Comparison of ENCODE assay signal across 8 cellular contexts in the genomic region with DNA sequence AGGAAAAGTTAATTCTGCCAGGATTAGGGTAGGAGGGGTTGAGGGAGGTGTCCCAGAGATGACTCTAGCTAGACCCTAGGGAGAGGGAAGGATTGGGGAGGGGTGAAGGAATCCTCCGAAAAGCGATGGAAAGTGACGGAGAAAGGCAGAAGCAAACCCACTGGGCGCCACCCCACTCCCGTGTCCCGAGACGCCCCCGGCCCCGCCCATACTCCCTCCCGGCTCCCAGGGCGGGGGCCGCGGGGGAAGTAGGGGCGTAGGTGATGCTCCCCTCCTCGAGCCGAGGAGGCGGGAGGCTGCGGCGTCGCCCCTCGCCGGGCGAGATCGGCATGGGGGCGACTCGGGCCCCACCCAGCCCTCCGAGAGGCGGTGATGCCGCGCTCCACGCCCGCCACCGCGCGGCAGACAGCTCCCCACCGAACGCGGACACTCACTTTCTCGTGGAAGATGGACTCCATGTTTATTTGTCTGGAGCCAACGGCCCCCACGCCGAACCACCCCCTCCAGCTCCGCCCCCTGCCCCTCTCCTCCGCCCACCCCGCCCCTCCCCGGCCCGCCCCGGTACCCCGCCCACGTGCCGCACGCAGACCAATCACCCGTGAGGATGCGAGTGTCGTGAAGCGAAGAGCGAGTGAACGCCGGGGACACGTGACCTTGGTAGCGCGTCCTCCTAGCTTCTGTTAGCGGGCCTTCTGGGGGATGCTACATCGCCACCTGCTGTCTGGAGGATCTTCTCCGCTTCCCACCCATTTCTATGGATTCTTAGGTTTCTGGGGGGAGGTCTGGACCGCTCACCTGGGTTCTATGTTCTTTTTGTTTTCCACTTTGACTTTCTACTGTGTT. TPM values are rescaled to one million over a fixed set of nuclear protein-coding genes. Genes with fewer than 3 reads are reported as not detected.
DNase-seq lines count a peak whose midpoint lies in the region; ATAC-seq, FAIRE-seq and TF ChIP-seq lines count a peak whose summit lies in the region.

A gene (minus strand): TSS at position 488 of the 843 bp plus-strand sequence. CDS start 30 bp downstream, at position 458.

- H3K9ac ChIP-seq in Loucy (ENCODE audit: low read depth, low read length, poor library complexity, severe bottlenecking): peak within 1 kb of the TSS; percentile 93

- H3K27me3 Mint-ChIP-seq in nephron progenitor cell (ENCODE audit: low read depth, poor library complexity): peaks cover 8% of the 10 kb centered on the region
- no peaks in the 10 kb centered on the region for H3K27me3 Mint-ChIP-seq in stimulated activated naive CD8-positive, alpha-beta T cell treated with anti-CD3 and anti-CD28 coated beads, Interleukin-15, amount 100 ng/mL, for 72 hours

- H2AFZ ChIP-seq in Loucy (ENCODE audit: low read length): peak within 1 kb of the TSS; percentile 94

- H3K4me1 ChIP-seq in Loucy (ENCODE audit: insufficient read depth, low read length, poor library complexity, severe bottlenecking): peaks cover 23% of the 10 kb centered on the region

- H3K4me3 Mint-ChIP-seq in nephron progenitor cell: peak within 1 kb of the TSS; percentile 99
- H3K4me3 Mint-ChIP-seq in stimulated activated naive CD8-positive, alpha-beta T cell treated with anti-CD3 and anti-CD28 coated beads, Interleukin-15, amount 100 ng/mL, for 72 hours: peak within 1 kb of the TSS; percentile 90 to 94

- H3F3A ChIP-seq in Loucy (ENCODE audit: low read depth): no peaks in the 10 kb centered on the region

- peak; percentile 71 for TF ChIP-seq CTCF in Loucy (conservative IDR thresholded peaks at IDR 0.05; ENCODE audit: low read length)
- TF ChIP-seq CTCF in nephron progenitor cell (IDR thresholded peaks at IDR 0.05): peak; percentile 48

- peak; percentile 97 for FAIRE-seq in H54 (lab: Jason Lieb, UNC)

- H3K9me2 ChIP-seq in Loucy (replicated peaks; ENCODE audit: low read depth, low read length): no peaks in the 10 kb centered on the region

- no peaks in the 10 kb centered on the region for H3K9me3 ChIP-seq in Loucy (ENCODE audit: insufficient read depth, low read depth, low read length)

- in situ Hi-C loops in G401 (cut with HindIII; ENCODE audit: low sequenced_read_pairs): no loop called here

- H3K4me1 Mint-ChIP-seq in nephron progenitor cell: peaks cover 44% of the 10 kb centered on the region
- peaks cover 59% of the 10 kb centered on the region for H3K4me1 Mint-ChIP-seq in stimulated activated naive CD8-positive, alpha-beta T cell treated with anti-CD3 and anti-CD28 coated beads, Interleukin-15, amount 100 ng/mL, for 72 hours

- TF ChIP-seq POLR2A in H54 (IDR thresholded peaks at IDR 0.05; ENCODE audit: low read depth, low read length) (peak; percentile 38), Raji (IDR thresholded peaks at IDR 0.05; ENCODE audit: insufficient read depth, low read depth, low read length) (peak; percentile 76)

- H3K4me3 ChIP-seq in Loucy (ENCODE audit: low read length, poor library complexity, severe bottlenecking): peak within 1 kb of the TSS; percentile 92

- peaks cover 34% of the 10 kb centered on the region for H4K20me1 ChIP-seq in Loucy (ENCODE audit: insufficient read depth, low read length, poor library complexity, severe bottlenecking)

- peak; percentile 96 for ATAC-seq in stimulated activated naive CD8-positive, alpha-beta T cell treated with anti-CD3 and anti-CD28 coated beads, Interleukin-15, amount 100 ng/mL, for 72 hours

- no peaks in the 10 kb centered on the region for H3K27me3 ChIP-seq in Loucy (ENCODE audit: insufficient read depth, low read length, poor library complexity, severe bottlenecking)

- H3K9me3 Mint-ChIP-seq in nephron progenitor cell: no peaks in the 10 kb centered on the region
- no peaks in the 10 kb centered on the region for H3K9me3 Mint-ChIP-seq in stimulated activated naive CD8-positive, alpha-beta T cell treated with anti-CD3 and anti-CD28 coated beads, Interleukin-15, amount 100 ng/mL, for 72 hours

- H3K79me2 ChIP-seq in Loucy (ENCODE audit: insufficient read depth, low read length): peaks cover 49% of the 10 kb centered on the region

- DNase-seq in G401 (ENCODE audit: low spot score) (peak; percentile 98), H54 (ENCODE audit: insufficient read length, low spot score) (peak; percentile 94), fibroblast of the conjunctiva (ENCODE audit: low read depth) (peak; percentile 98), nephron progenitor cell (peak; percentile 90)
- peak; percentile 91 for DNase-seq in activated effector memory CD4-positive, alpha-beta T cell treated with Interleukin-2 at 50 U/mL for 16 hours
- peak; percentile 93 to 97 for DNase-seq in stimulated activated naive CD8-positive, alpha-beta T cell treated with anti-CD3 and anti-CD28 coated beads, Interleukin-15, amount 100 ng/mL, for 72 hours

- H3K27ac Mint-ChIP-seq in nephron progenitor cell: peak within 1 kb of the TSS; percentile 94
- H3K27ac Mint-ChIP-seq in stimulated activated naive CD8-positive, alpha-beta T cell treated with anti-CD3 and anti-CD28 coated beads, Interleukin-15, amount 100 ng/mL, for 72 hours: peak within 1 kb of the TSS; percentile 95 to 96

- no peaks in the 10 kb centered on the region for H3K36me3 ChIP-seq in Loucy (ENCODE audit: insufficient read depth, low read length)

- H3K36me3 Mint-ChIP-seq in nephron progenitor cell (ENCODE audit: low read depth): no peaks in the 10 kb centered on the region

- H3K4me2 ChIP-seq in Loucy (ENCODE audit: low read depth, low read length, poor library complexity, severe bottlenecking): peak within 1 kb of the TSS; percentile 72

RNA-seq across cellular contexts. Expression of the gene that starts here (rescaled TPM):
- 26.8 and 40.9 TPM in 2 replicates for total RNA-seq in G401 (2014; rRNA removed; shearing (Covaris generic))

Comparison
In these comparisons a context has a peak if more than half of its experiments do, and no peak if none do; other contexts are left out.
1. Peak in every context shown above with its lines: DNase-seq, ATAC-seq and H3K4me3 ChIP-seq.